21 cellular contexts compared by ENCODE assay signal in the genomic region with DNA sequence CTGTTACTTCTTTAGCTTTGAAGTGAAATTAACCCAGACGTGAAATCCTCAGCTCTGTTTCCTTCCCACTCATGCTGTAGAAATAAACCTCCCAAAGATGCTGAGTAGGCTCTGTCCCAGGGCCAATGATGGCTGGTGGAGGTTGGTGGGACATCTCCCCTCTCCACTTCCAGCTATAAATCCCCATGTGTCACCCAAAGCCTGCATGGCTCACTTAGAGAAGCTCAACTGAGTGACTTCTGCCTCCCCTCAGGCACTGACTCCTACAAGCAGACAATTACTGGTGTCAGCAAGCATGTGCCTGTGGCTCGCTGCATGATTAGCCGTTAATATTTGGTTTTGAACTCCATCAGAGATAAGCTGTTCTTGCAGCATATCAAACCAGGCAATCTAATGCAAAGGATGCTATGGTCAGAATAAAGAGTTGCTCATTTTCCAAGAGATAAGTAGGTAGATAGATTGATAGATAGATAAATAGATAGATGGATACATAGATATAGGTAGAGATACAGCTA.
"Had no signal": no experiment of that assay in that cellular context is flagged by ENCODE, and none has a peak within 500 bp of the region (broad histone marks: within the 10 kb centered on the region; RNA-seq: fewer than 3 reads in every experiment).

No MANE protein-coding gene starts in this region.

- H3K9me3 ChIP-seq: colonic mucosa, esophagus squamous epithelium, gastroesophageal sphincter, left ventricle myocardium inferior, lower lobe of right lung, psoas muscle, spleen, testis, tibial nerve had no signal

- H3K27ac ChIP-seq: colonic mucosa, esophagus squamous epithelium, gastroesophageal sphincter, left ventricle myocardium inferior, lower lobe of right lung, psoas muscle, spleen, testis, tibial nerve had no signal

- ATAC-seq: gastroesophageal sphincter; left cardiac atrium; lower lobe of right lung; psoas muscle; sciatic nerve; stimulated activated memory B cell treated with anti-CD40 and anti-IgM and Interleukin-4, amounts not matched to agents 10 μg/mL and 1 μg/mL and 100 μg/mL, for 72 hours had no signal

- FAIRE-seq: kidney had no signal

- H3K4me3 ChIP-seq: colonic mucosa, esophagus squamous epithelium, gastroesophageal sphincter, left ventricle myocardium inferior, lower lobe of right lung, psoas muscle, spleen, testis, tibial nerve had no signal

- H3K36me3 ChIP-seq: colonic mucosa, esophagus squamous epithelium, gastroesophageal sphincter, left ventricle myocardium inferior, lower lobe of right lung, spleen, tibial nerve had no signal

- DNase-seq: colonic mucosa; dermis blood vessel endothelial cell; esophagus squamous epithelium; foreskin fibroblast; glutamatergic neuron; kidney; left cardiac atrium; left ventricle myocardium inferior; lower lobe of right lung; mesenchymal stem cell; naive B cell; psoas muscle; spleen; stimulated activated CD4-positive, alpha-beta T cell treated with anti-CD3 and anti-CD28 coated beads, Interleukin-15, amount 100 ng/mL, for 24 hours; stimulated activated CD4-positive, alpha-beta T cell treated with anti-CD3 and anti-CD28 coated beads, Interleukin-1b, Interleukin-23, amount 100 ng/mL, for 48 hours; stimulated activated CD4-positive, alpha-beta T cell treated with anti-CD3 and anti-CD28 coated beads, Interleukin-4, amount 100 ng/mL, for 24 hours; testis had no signal

- H3K4me1 ChIP-seq: colonic mucosa, gastroesophageal sphincter, lower lobe of right lung, psoas muscle, testis had no signal

- H3K27me3 ChIP-seq: colonic mucosa, esophagus squamous epithelium, gastroesophageal sphincter, testis, tibial nerve had no signal
